ENCODE assay signal across 17 cellular contexts in the genomic region with DNA sequence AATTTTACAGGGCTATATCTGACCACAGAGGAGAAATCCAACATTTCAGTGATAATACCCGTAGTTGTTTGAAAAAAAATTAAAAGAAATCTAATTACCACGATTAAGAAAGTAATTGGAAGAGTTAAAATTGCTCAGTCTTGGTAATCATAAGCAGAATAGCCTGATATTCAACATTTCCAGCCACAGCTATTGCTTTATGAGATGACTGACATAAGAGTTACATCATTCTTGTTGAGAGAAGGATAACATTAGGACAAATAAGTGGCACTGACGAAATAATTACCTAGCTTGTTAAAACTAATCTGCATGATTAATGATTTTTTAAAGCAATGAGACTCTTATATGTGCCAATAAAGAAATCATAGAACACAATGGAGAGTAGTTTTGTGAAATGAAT.
"Had no signal": no experiment of that assay in that cellular context is flagged by ENCODE, and none has a peak within 500 bp of the region (broad histone marks: within the 10 kb centered on the region; RNA-seq: fewer than 3 reads in every experiment).

No MANE protein-coding gene starts in this region.

- H3K4me1 ChIP-seq: SJSA1 had no signal

- H3K27me3 ChIP-seq: SJSA1 had no signal

- H3K36me3 ChIP-seq: SJSA1 had no signal

- DNase-seq: KBM-7, MV-4-11, NCI-H1048, NCI-H1105, NCI-H1436 treated with DMSO at 0.1 percent for 48 hours, NCI-H1694 treated with DMSO at 0.1 percent for 48 hours, NCI-H1930, NCI-H2081, NCI-H2107, NCI-H2227 treated with DMSO at 0.1 percent for 48 hours, NCI-H526, NCI-H748 treated with DMSO at 0.1 percent for 48 hours, Right ventricle myocardium superior, RPMI8226, SIG-M5 had no signal

- H3K9me3 ChIP-seq: SJSA1 had no signal

- H3K27ac ChIP-seq: SJSA1, SK-N-MC had no signal

- H3K4me3 ChIP-seq: SJSA1, SK-N-MC had no signal
